ENCODE assay signal across 8 cellular contexts in the genomic region with DNA sequence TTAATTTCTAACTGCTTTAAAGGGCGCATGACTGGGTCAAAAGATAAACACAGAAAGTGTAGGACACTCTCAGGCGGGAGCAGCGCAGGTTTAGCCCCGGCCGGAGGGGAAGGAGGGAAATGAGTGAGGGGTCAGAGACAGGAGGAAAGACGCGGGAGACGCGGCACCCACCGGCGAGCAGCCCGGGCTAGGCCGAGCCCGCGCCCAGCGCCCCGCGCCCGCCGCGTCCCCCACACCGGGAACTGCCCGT. TPM values are rescaled to one million over a fixed set of nuclear protein-coding genes. Genes with fewer than 3 reads are reported as not detected.
DNase-seq lines count a peak whose midpoint lies in the region; FAIRE-seq and TF ChIP-seq lines count a peak whose summit lies in the region.

No MANE protein-coding gene starts in this region.

- peaks cover 4% of the 10 kb centered on the region for H3K27me3 Mint-ChIP-seq in activated T-helper 1 cell treated with anti-CD3 and anti-CD28 coated beads, Interleukin-12 subunit alpha, Interleukin-12 subunit beta, Interleukin-2, Interleukin-4 antibody, amounts not matched to agents 30 ng/mL and 10 ng/mL and 1 ng/mL, durations not matched to agents 14 hours and 24 hours and 36 hours (ENCODE audit: insufficient read depth)

- peaks cover 5 to 10% of the 10 kb centered on the region in 2 donors for H3K4me1 ChIP-seq in kidney (ENCODE audit: control insufficient read depth in 1 of 2, insufficient read depth in 1 of 2, low read depth in 1 of 2, low read length in 2 of 2)
- peaks cover 26% of the 10 kb centered on the region for H3K4me1 ChIP-seq in testis

- peak overlapping the region; percentile 90 for H3K27ac Mint-ChIP-seq in activated T-helper 1 cell treated with anti-CD3 and anti-CD28 coated beads, Interleukin-12 subunit alpha, Interleukin-12 subunit beta, Interleukin-2, Interleukin-4 antibody, amounts not matched to agents 30 ng/mL and 10 ng/mL and 1 ng/mL, durations not matched to agents 14 hours and 24 hours and 36 hours

- intact Hi-C loops in activated T-helper 1 cell treated with anti-CD3 and anti-CD28 coated beads, Interleukin-12 subunit alpha, Interleukin-12 subunit beta, Interleukin-2, Interleukin-4 antibody, amounts not matched to agents 30 ng/mL and 10 ng/mL and 1 ng/mL, durations not matched to agents 14 hours and 24 hours and 36 hours (cut with micrococcal nuclease): loop anchor here (1.0 to 10.0 kb wide), 6 partner anchors 94 to 1661 kb away; partner anchors contain the start of genes PPHLN1, PRICKLE1, TWF1 and YAF2
- intact Hi-C loops in kidney (cut with DNase I): no loop called here
- intact Hi-C loops in testis (cut with DNase I; ENCODE audit: low total_unique reads): no loop called here

- peak overlapping the region; percentile 72 to 74 for H3K9ac ChIP-seq in kidney (ENCODE audit: low read length in 2 of 2)

- peaks cover 4% of the 10 kb centered on the region for H3K36me3 Mint-ChIP-seq in activated T-helper 1 cell treated with anti-CD3 and anti-CD28 coated beads, Interleukin-12 subunit alpha, Interleukin-12 subunit beta, Interleukin-2, Interleukin-4 antibody, amounts not matched to agents 30 ng/mL and 10 ng/mL and 1 ng/mL, durations not matched to agents 14 hours and 24 hours and 36 hours (ENCODE audit: low read depth)

- H3K4me3 ChIP-seq in HFF-Myc (replicated peaks; ENCODE audit: low read depth, low read length) (peak overlapping the region; percentile 71), kidney (ENCODE audit: low read length in 2 of 2) (peak overlapping the region; percentile 84 to 88), testis (peak overlapping the region; percentile 82 to 93)

- H3K36me3 ChIP-seq in kidney (ENCODE audit: control insufficient read depth in 1 of 2, insufficient read depth in 2 of 2, low read length in 2 of 2): no peaks in the 10 kb centered on the region
- no peaks in the 10 kb centered on the region for H3K36me3 ChIP-seq in testis (ENCODE audit: low read depth, missing control alignments)

- peaks cover 37% of the 10 kb centered on the region for H3K4me1 Mint-ChIP-seq in activated T-helper 1 cell treated with anti-CD3 and anti-CD28 coated beads, Interleukin-12 subunit alpha, Interleukin-12 subunit beta, Interleukin-2, Interleukin-4 antibody, amounts not matched to agents 30 ng/mL and 10 ng/mL and 1 ng/mL, durations not matched to agents 14 hours and 24 hours and 36 hours (ENCODE audit: low read depth)

- H3K9me3 ChIP-seq in kidney (ENCODE audit: control insufficient read depth in 1 of 2, low read length in 2 of 2) (no peaks in the 10 kb centered on the region), testis (no peaks in the 10 kb centered on the region)

- H3K9me3 Mint-ChIP-seq in activated T-helper 1 cell treated with anti-CD3 and anti-CD28 coated beads, Interleukin-12 subunit alpha, Interleukin-12 subunit beta, Interleukin-2, Interleukin-4 antibody, amounts not matched to agents 30 ng/mL and 10 ng/mL and 1 ng/mL, durations not matched to agents 14 hours and 24 hours and 36 hours: no peaks in the 10 kb centered on the region

- peak overlapping the region; percentile 90 for H3K4me3 Mint-ChIP-seq in activated T-helper 1 cell treated with anti-CD3 and anti-CD28 coated beads, Interleukin-12 subunit alpha, Interleukin-12 subunit beta, Interleukin-2, Interleukin-4 antibody, amounts not matched to agents 30 ng/mL and 10 ng/mL and 1 ng/mL, durations not matched to agents 14 hours and 24 hours and 36 hours

- 0% methylated on average over 10 to 23 of the region's 23 CpGs for WGBS in testis, 2 donors

- no peak for TF ChIP-seq POLR2A in testis (IDR thresholded peaks at IDR 0.05)

- DNase-seq in COR-L47 (lab: John Stamatoyannopoulos, UW): peak; percentile 51
- no peak for DNase-seq in HFF-Myc (ENCODE audit: extremely low read depth, low read depth)
- no peak for DNase-seq in activated T-helper 1 cell treated with anti-CD3 and anti-CD28 coated beads, Interleukin-12 subunit alpha, Interleukin-12 subunit beta, Interleukin-2, Interleukin-4 antibody, amounts not matched to agents 30 ng/mL and 10 ng/mL and 1 ng/mL, durations not matched to agents 14 hours and 24 hours and 36 hours (ENCODE audit: low spot score)
- DNase-seq in kidney: no peak
- peak; percentile 50 for DNase-seq in testis
- no peak for DNase-seq in D721Med (ENCODE audit: insufficient read length, low spot score)
- no peak for DNase-seq in epidermal melanocyte (ENCODE audit: insufficient read length, low spot score)
- no peak for DNase-seq in NCI-H2107 treated with DMSO at 0.1 percent for 48 hours (lab: John Stamatoyannopoulos, UW; ENCODE audit: unreplicated experiment)

- H3K27ac ChIP-seq in kidney (ENCODE audit: low read depth in 2 of 2, low read length in 2 of 2): peak overlapping the region; percentile 38 to 68
- H3K27ac ChIP-seq in testis: peak overlapping the region; percentile 87 to 94

- TF ChIP-seq CTCF in HFF-Myc (IDR thresholded peaks at IDR 0.05; ENCODE audit: low read depth, low read length, missing control alignments) (no peak), kidney (IDR thresholded peaks at IDR 0.05; ENCODE audit: borderline replicate concordance, extremely low read depth, insufficient read depth) (no peak), testis (IDR thresholded peaks at IDR 0.05) (no peak), D721Med (IDR thresholded peaks at IDR 0.05; ENCODE audit: insufficient read depth, missing control alignments) (no peak)

- H3K27me3 ChIP-seq in testis: no peaks in the 10 kb centered on the region

- FAIRE-seq in kidney (lab: Jason Lieb, UNC): no peak
- no peak for FAIRE-seq in D721Med (lab: Jason Lieb, UNC)

RNA-seq across cellular contexts. Expression of gene GXYLT1, which starts 0.6 kb away (rescaled TPM):
- 10.5 and 11.4 TPM in 2 replicates for total RNA-seq in activated T-helper 1 cell treated with anti-CD3 and anti-CD28 coated beads, Interleukin-12 subunit alpha, Interleukin-12 subunit beta, Interleukin-2, Interleukin-4 antibody, amounts not matched to agents 30 ng/mL and 10 ng/mL and 1 ng/mL, durations not matched to agents 14 hours and 24 hours and 36 hours
- total RNA-seq in kidney (13.4 TPM), testis (10 to 100 TPM; 28.5 to 29.9 TPM)
- polyA plus RNA-seq in kidney (ENCODE audit: insufficient read depth, low read depth, low replicate concordance) (3.2 TPM), testis (ENCODE audit: insufficient read depth, low read depth, low replicate concordance) (13.7 TPM)

Comparison
In these comparisons a context has a peak if more than half of its experiments do, and no peak if none do; other contexts are left out.
1. DNase-seq: peak in COR-L47 (single experiment) and testis (single experiment); none in HFF-Myc (single experiment), activated T-helper 1 cell treated with anti-CD3 and anti-CD28 coated beads, Interleukin-12 subunit alpha, Interleukin-12 subunit beta, Interleukin-2, Interleukin-4 antibody, amounts not matched to agents 30 ng/mL and 10 ng/mL and 1 ng/mL, durations not matched to agents 14 hours and 24 hours and 36 hours (single experiment), kidney (single experiment), D721Med (single experiment), epidermal melanocyte (single experiment) and NCI-H2107 treated with DMSO at 0.1 percent for 48 hours (single experiment).
2. Peak in every context shown above with its lines, with median percentiles within 50 percentile points of each other: H3K4me3 ChIP-seq.